8 cellular contexts compared by ENCODE assay signal in genomic region chr1:151165281-151165737, GRCh38. TPM values are rescaled to one million over a fixed set of nuclear protein-coding genes. Genes with fewer than 3 reads are reported as not detected.
DNase-seq lines count a peak whose midpoint lies in the region; ATAC-seq, FAIRE-seq and TF ChIP-seq lines count a peak whose summit lies in the region.

No MANE protein-coding gene starts in this region.

- TF ChIP-seq CTCF in CD8-positive, alpha-beta T cell (IDR thresholded peaks at IDR 0.05) = no peak
- TF ChIP-seq CTCF in HEK293 (tag by site-specific recombination; IDR thresholded peaks at IDR 0.05) (peak; percentile 16; the same call in 1 of the 2 replicates), H1 (IDR thresholded peaks at IDR 0.05; ENCODE audit: control extremely low read depth in 1 of 3, insufficient read depth in 1 of 3, low read depth in 1 of 3, low read length in 3 of 3) (no peak), tibial nerve (IDR thresholded peaks at IDR 0.05) (no peak), GM20000 (IDR thresholded peaks at IDR 0.05; ENCODE audit: extremely low read depth, missing control alignments) (no peak)

- H3K23me2 ChIP-seq in H1 (ENCODE audit: low read depth, low read length) = peaks cover 17% of the 10 kb centered on the region

- H3K79me2 ChIP-seq in H1 (ENCODE audit: control insufficient read depth in 1 of 2, insufficient read depth in 2 of 2, low read length in 2 of 2) (peaks cover 0 to 12% of the 10 kb centered on the region in 2 experiments; a peak in 2 of 4 replicates), mesendoderm (ENCODE audit: control insufficient read depth, insufficient read depth, low read length) (no peaks in the 10 kb centered on the region)

- CTCF ChIA-PET in CD8-positive, alpha-beta T cell (lab: Charles Lee) = interaction anchor here (1.0 to 1.1 kb wide), 2 partner anchors 66 to 141 kb away, joined by 3 to 4 read pairs; no protein-coding TSS in a partner anchor
- CTCF ChIA-PET in HEK293 (lab: Yijun Ruan, JAX) = interaction anchor here (0.6 to 1.8 kb wide), 3 partner anchors 9 to 141 kb away, joined by 3 to 9 read pairs (median 4); partner anchors contain the start of gene TNFAIP8L2
- CTCF ChIA-PET in H1 (lab: Charles Lee; ENCODE audit: partially characterized antibody) = interaction anchor here (1.0 to 2.7 kb wide), 6 partner anchors 10 to 118 kb away, joined by 3 to 11 read pairs (median 4); partner anchors contain the start of genes C1orf56, MLLT11 and VPS72

- peak overlapping the region; percentile 85 for H2BK5ac ChIP-seq in H1 (ENCODE audit: low read depth, low read length)
- no peak overlapping the region for H2BK5ac ChIP-seq in mesendoderm (ENCODE audit: low read length)

- H2BK15ac ChIP-seq in H1 (ENCODE audit: low read length) = no peak overlapping the region
- no peak overlapping the region for H2BK15ac ChIP-seq in mesendoderm (replicated peaks; ENCODE audit: low read depth)

- peak overlapping the region; percentile 95 for H3K4me3 Mint-ChIP-seq in CD8-positive, alpha-beta T cell

- intact Hi-C loops in CD8-positive, alpha-beta T cell (cut with DNase I, micrococcal nuclease) = loop anchor here (1.0 to 5.0 kb wide), 10 partner anchors 8 to 898 kb away; partner anchors contain the start of genes PRUNE1 (in 2 of the 2), APH1A (in 1 of the 2), ARNT (in 1 of the 2) and MRPL9 (in 1 of the 2)

- H2BK20ac ChIP-seq in H1 (ENCODE audit: low read length) = 0 out of 2 replicates have a peak overlapping the region, but pooled peaks have one; percentile 15

- peak; percentile 19 for FAIRE-seq in H1 (lab: Jason Lieb, UNC)

- H3K9ac ChIP-seq in H1 (replicated peaks in 1 of 4; ENCODE audit: extremely low read depth in 1 of 4, low read depth in 3 of 4, low read length in 3 of 4) = peak overlapping the region in 3 of 4 experiments; percentile 49 to 89 (median 50); a peak in 6 of 7 replicates
- H3K9ac ChIP-seq in mesendoderm (ENCODE audit: low read length) = peak overlapping the region; percentile 72

- no peaks in the 10 kb centered on the region for H3K27me3 ChIP-seq in CD8-positive, alpha-beta T cell (ENCODE audit: insufficient read depth, low read length)
- H3K27me3 ChIP-seq in H1 (replicated peaks in 1 of 4; ENCODE audit: control insufficient read depth in 3 of 4, extremely low read depth in 1 of 4, insufficient read depth in 3 of 4, low read length in 3 of 4) (no peaks in the 10 kb centered on the region), mesendoderm (ENCODE audit: insufficient read depth, low read length, poor library complexity) (no peaks in the 10 kb centered on the region), tibial nerve (no peaks in the 10 kb centered on the region)

- H3K4me1 ChIP-seq in CD8-positive, alpha-beta T cell (ENCODE audit: insufficient read depth, low read length) = peaks cover 34% of the 10 kb centered on the region
- H3K4me1 ChIP-seq in HEK293 (ENCODE audit: control insufficient read depth, insufficient read depth, low read length) (peaks cover 6% of the 10 kb centered on the region; the same call in 1 of the 2 replicates), H1 (replicated peaks in 1 of 4; ENCODE audit: control insufficient read depth in 3 of 4, insufficient read depth in 4 of 4, low read length in 3 of 4) (peaks cover 5 to 10% (median 5%) of the 10 kb centered on the region in 4 experiments), mesendoderm (ENCODE audit: control insufficient read depth, low read depth, low read length) (no peaks in the 10 kb centered on the region), tibial nerve (peaks cover 5 to 49% (median 18%) of the 10 kb centered on the region in 4 donors)

- peaks cover 58% of the 10 kb centered on the region for H3K36me3 Mint-ChIP-seq in CD8-positive, alpha-beta T cell

- TF ChIP-seq EP300 in H1 (IDR thresholded peaks at IDR 0.05; ENCODE audit: borderline replicate concordance in 1 of 2, low read depth in 2 of 2, low read length in 2 of 2) (no peak), tibial nerve (IDR thresholded peaks at IDR 0.05) (no peak)

- H3K23ac ChIP-seq in H1 (ENCODE audit: insufficient read length) = no peak overlapping the region
- H3K23ac ChIP-seq in mesendoderm (ENCODE audit: low read length) = no peak overlapping the region

- H2BK120ac ChIP-seq in H1 (replicated peaks; ENCODE audit: low read depth, low read length) = no peak overlapping the region
- no peak overlapping the region for H2BK120ac ChIP-seq in mesendoderm (ENCODE audit: low read depth, low read length)

- peak overlapping the region; percentile 60 for H3K4me3 ChIP-seq in CD8-positive, alpha-beta T cell (ENCODE audit: low read depth, low read length)
- peak overlapping the region; percentile 82 for H3K4me3 ChIP-seq in HEK293 (ENCODE audit: low read depth, low read length)
- H3K4me3 ChIP-seq in H1 (ENCODE audit: extremely low read depth in 1 of 4, insufficient read depth in 2 of 4, low read depth in 3 of 4, low read length in 4 of 4) = peak overlapping the region; percentile 80 to 99 (median 95)
- H3K4me3 ChIP-seq in mesendoderm (ENCODE audit: low read length) = peak overlapping the region; percentile 42
- peak overlapping the region; percentile 56 to 79 (median 72) for H3K4me3 ChIP-seq in tibial nerve

- 8% methylated on average over 14 of the region's 15 CpGs; no CpG with 5 or more reads in 1 of the 2 experiments for WGBS in H1 (ENCODE audit: extremely low coverage in 1 of 2, insufficient coverage in 1 of 2, insufficient read length in 1 of 2, insufficient replicate concordance in 2 of 2, low coverage in 1 of 2, low lambda C conversion rate in 2 of 2, missing lambda C conversion rate in 1 of 2), 2 experiments
- WGBS in mesendoderm (ENCODE audit: extremely low coverage, insufficient coverage, low lambda C conversion rate) = no CpG with 5 or more reads among the region's 15 CpGs
- 0 to 5% methylated on average over 13 to 15 of the region's 15 CpGs for WGBS in tibial nerve, 2 donors

- H4K91ac ChIP-seq in H1 (replicated peaks; ENCODE audit: insufficient read length, low read length) = no peak overlapping the region

- H3K27me3 Mint-ChIP-seq in CD8-positive, alpha-beta T cell (ENCODE audit: low read depth) = no peaks in the 10 kb centered on the region

- no peak overlapping the region for H3K14ac ChIP-seq in H1 (ENCODE audit: insufficient read length)

- H3K18ac ChIP-seq in H1 (ENCODE audit: extremely low read depth, low read length) = peak overlapping the region; percentile 89; the same call in 1 of the 2 replicates
- peak overlapping the region; percentile 81 for H3K18ac ChIP-seq in mesendoderm (ENCODE audit: low read length)

- H2BK12ac ChIP-seq in H1 (ENCODE audit: low read depth, low read length) = peak overlapping the region; percentile 20; the same call in 1 of the 2 replicates

- H3K9me3 ChIP-seq in CD8-positive, alpha-beta T cell (ENCODE audit: low read length) = no peaks in the 10 kb centered on the region
- H3K9me3 ChIP-seq in HEK293 (ENCODE audit: control insufficient read depth, insufficient read depth, low read depth, low read length) = no peaks in the 10 kb centered on the region
- H3K9me3 ChIP-seq in H1 (ENCODE audit: insufficient read depth in 2 of 2, low read depth in 1 of 2, low read length in 1 of 2) = no peaks in the 10 kb centered on the region
- H3K9me3 ChIP-seq in tibial nerve = no peaks in the 10 kb centered on the region

- peak overlapping the region; percentile 93 for H2AFZ ChIP-seq in H1 (ENCODE audit: low read length)

- H3K4me2 ChIP-seq in H1 (ENCODE audit: insufficient read depth in 1 of 2, low read depth in 2 of 2, low read length in 2 of 2) (peak overlapping the region; percentile 74 to 89), mesendoderm (ENCODE audit: low read length) (peak overlapping the region; percentile 41)

- no peak overlapping the region for H4K8ac ChIP-seq in H1 (ENCODE audit: extremely low read depth, insufficient read depth, low read length)
- H4K8ac ChIP-seq in mesendoderm (ENCODE audit: low read depth, low read length) = peak overlapping the region; percentile 44

- TF ChIP-seq RAD21 in H1 (IDR thresholded peaks at IDR 0.05 in 1 of 2, conservative IDR thresholded peaks at IDR 0.05 in 1 of 2; ENCODE audit: low read depth in 2 of 2, low read length in 2 of 2) = no peak

- H2AK5ac ChIP-seq in H1 (ENCODE audit: low read depth, low read length) (no peak overlapping the region), mesendoderm (ENCODE audit: low read length) (no peak overlapping the region)

- no peak overlapping the region for H3K56ac ChIP-seq in H1 (replicated peaks; ENCODE audit: insufficient read length, low read depth, low read length)
- peak overlapping the region; percentile 83 for H3K56ac ChIP-seq in mesendoderm (ENCODE audit: low read length)

- peak overlapping the region; percentile 94 for H3K27ac Mint-ChIP-seq in CD8-positive, alpha-beta T cell

- TF ChIP-seq POLR2A in H1 (IDR thresholded peaks at IDR 0.05; ENCODE audit: control extremely low read depth in 1 of 2, low read depth in 2 of 2, low read length in 2 of 2) = no peak
- no peak for TF ChIP-seq POLR2A in tibial nerve (IDR thresholded peaks at IDR 0.05)

- H3K27ac ChIP-seq in CD8-positive, alpha-beta T cell (ENCODE audit: low read depth, low read length) = no peak overlapping the region
- peak overlapping the region; percentile 63 for H3K27ac ChIP-seq in HEK293 (ENCODE audit: extremely low read depth, low read depth, low read length)
- peak overlapping the region; percentile 42; the same call in 1 of the 2 replicates for H3K27ac ChIP-seq in H1 (ENCODE audit: low read depth, low read length)
- peak overlapping the region; percentile 39 for H3K27ac ChIP-seq in mesendoderm (ENCODE audit: low read depth, low read length)
- peak overlapping the region; percentile 77 to 95 (median 88) for H3K27ac ChIP-seq in tibial nerve

- 0 out of 2 replicates have a peak, but pooled peaks cover 3% of the 10 kb centered on the region for H3K79me1 ChIP-seq in H1 (ENCODE audit: low read depth, low read length)
- no peaks in the 10 kb centered on the region for H3K79me1 ChIP-seq in mesendoderm (ENCODE audit: low read length)

- DNase-seq in CD8-positive, alpha-beta T cell = no peak
- DNase-seq in RKO (ENCODE audit: low spot score) = peak; percentile 65
- DNase-seq in H1 (ENCODE audit: low read depth in 1 of 2, low spot score in 2 of 2) = peak in 1 of 2 experiments; percentile 66
- DNase-seq in mesendoderm = peak; percentile 89
- peak; percentile 26 to 60 for DNase-seq in tibial nerve (ENCODE audit: low spot score in 2 of 2)
- no peak for DNase-seq in GM20000 (ENCODE audit: low spot score)

- peak overlapping the region; percentile 22 for H4K5ac ChIP-seq in H1 (ENCODE audit: insufficient read length, low read depth, low read length)
- no peak overlapping the region for H4K5ac ChIP-seq in mesendoderm (ENCODE audit: low read length)

- H3K4ac ChIP-seq in H1 (replicated peaks; ENCODE audit: insufficient read length, low read depth, low read length) (no peak overlapping the region), mesendoderm (ENCODE audit: low read depth, low read length) (peak overlapping the region; percentile 10)

- H3K36me3 ChIP-seq in CD8-positive, alpha-beta T cell (ENCODE audit: insufficient read depth, low read length) = peaks cover 10% of the 10 kb centered on the region
- peaks cover 17 to 53% of the 10 kb centered on the region in 2 experiments for H3K36me3 ChIP-seq in HEK293 (ENCODE audit: control insufficient read depth in 2 of 2, insufficient read depth in 1 of 2, low read length in 2 of 2)
- peaks cover 0 to 18% (median 8%) of the 10 kb centered on the region in 4 experiments; a peak in 5 of 8 replicates for H3K36me3 ChIP-seq in H1 (ENCODE audit: control insufficient read depth in 2 of 4, insufficient read depth in 4 of 4, low read length in 3 of 4)
- H3K36me3 ChIP-seq in mesendoderm (ENCODE audit: control insufficient read depth, insufficient read depth, low read length) = no peaks in the 10 kb centered on the region
- H3K36me3 ChIP-seq in tibial nerve = peaks cover 0 to 52% (median 0%) of the 10 kb centered on the region in 3 donors

- peaks cover 56% of the 10 kb centered on the region for H3K4me1 Mint-ChIP-seq in CD8-positive, alpha-beta T cell (ENCODE audit: low read depth)

- peak; percentile 9 for ATAC-seq in CD8-positive, alpha-beta T cell
- no peak for ATAC-seq in HG03520 (IDR thresholded peaks at IDR 0.05; ENCODE audit: unreplicated experiment)

- POLR2A ChIA-PET in CD8-positive, alpha-beta T cell (lab: Charles Lee) = interaction anchor here (0.7 to 3.3 kb wide), 3 partner anchors 8 to 417 kb away, joined by 3 to 20 read pairs (median 3); partner anchors contain the start of genes TNFAIP8L2 and VPS72
- POLR2A ChIA-PET in HEK293 (lab: Yijun Ruan, JAX) = interaction anchor here (0.8 to 3.3 kb wide), 9 partner anchors 9 to 159 kb away, joined by 3 to 23 read pairs (median 4); partner anchors contain the start of genes MINDY1, TMOD4, TNFAIP8L2 and VPS72
- POLR2A ChIA-PET in H1 (lab: Charles Lee; ENCODE audit: partially characterized antibody) = interaction anchor here (0.7 to 2.4 kb wide), 14 partner anchors 9 to 197 kb away, joined by 3 to 13 read pairs (median 4); partner anchors contain the start of genes PSMD4, SEMA6C and TNFAIP8L2

- H4K20me1 ChIP-seq in H1 (replicated peaks in 1 of 2; ENCODE audit: control insufficient read depth in 1 of 2, insufficient read depth in 2 of 2, low read length in 2 of 2) = no peaks in the 10 kb centered on the region

- no peaks in the 10 kb centered on the region for H3K9me3 Mint-ChIP-seq in CD8-positive, alpha-beta T cell

RNA-seq across cellular contexts. Expression of gene LYSMD1, which starts 0.4 kb away (rescaled TPM):
- under 1 TPM; 0.49 to 0.94 TPM for total RNA-seq in CD8-positive, alpha-beta T cell
- 4.9 and 6.0 TPM in 2 replicates for total RNA-seq in H1 (2021; fragmentation: NEBNext Ultra II Directional; extraction: Animal tissue kit (Norgen Biotek cat#: 25700))
- polyA plus RNA-seq in H1 (2011; rRNA removed) = 2.4 and 2.5 TPM in 2 replicates
- polyA plus RNA-seq in H1 (2011; cell fraction: cytosol; rRNA removed) = 4.3 TPM
- 5.4 TPM for polyA plus RNA-seq in H1 (2011; cell fraction: nucleus; rRNA removed)
- polyA plus RNA-seq in H1 (2012, experiment 1 of 2) = 4.8 to 6.5 TPM (median 6.0 TPM) in 4 replicates
- polyA plus RNA-seq in H1 (2012, experiment 2 of 2) = 4.9 TPM
- 3.3 TPM for polyA plus RNA-seq in H1 (2013, experiment 1 of 2)
- 3.2 TPM for polyA plus RNA-seq in H1 (2013, experiment 2 of 2)
- polyA minus RNA-seq in H1 (2011; rRNA and poly(A)+ RNA removed) = 5.1 and 7.4 TPM in 2 replicates
- polyA minus RNA-seq in H1 (2011; cell fraction: cytosol; rRNA and poly(A)+ RNA removed) = 4.3 TPM
- polyA minus RNA-seq in H1 (2011; cell fraction: nucleus; rRNA and poly(A)+ RNA removed) = 4.1 TPM
- 2.4 TPM for polyA plus RNA-seq in mesendoderm (2013, experiment 1 of 2)
- 2.6 TPM for polyA plus RNA-seq in mesendoderm (2013, experiment 2 of 2)
- total RNA-seq in tibial nerve = 10 to 100 TPM; 10.1 to 16.5 (median 13.8) TPM

RNA-seq across cellular contexts. Expression of gene SCNM1, which starts 0.6 kb away (rescaled TPM):
- total RNA-seq in CD8-positive, alpha-beta T cell = 10 to 100 TPM; 35.0 to 40.4 TPM
- total RNA-seq in H1 (2021; fragmentation: NEBNext Ultra II Directional; extraction: Animal tissue kit (Norgen Biotek cat#: 25700)) = 44.5 and 46.2 TPM in 2 replicates
- polyA plus RNA-seq in H1 (2011; rRNA removed) = 13.6 and 17.3 TPM in 2 replicates
- polyA plus RNA-seq in H1 (2011; cell fraction: cytosol; rRNA removed) = 24.2 TPM
- 34.6 TPM for polyA plus RNA-seq in H1 (2011; cell fraction: nucleus; rRNA removed)
- polyA plus RNA-seq in H1 (2012, experiment 1 of 2) = 47.7 to 56.4 TPM (median 51.1 TPM) in 4 replicates
- 39.8 TPM for polyA plus RNA-seq in H1 (2012, experiment 2 of 2)
- polyA plus RNA-seq in H1 (2013, experiment 1 of 2) = 46.5 TPM
- 43.1 TPM for polyA plus RNA-seq in H1 (2013, experiment 2 of 2)
- 8.7 and 9.6 TPM in 2 replicates for polyA minus RNA-seq in H1 (2011; rRNA and poly(A)+ RNA removed)
- 8.2 TPM for polyA minus RNA-seq in H1 (2011; cell fraction: cytosol; rRNA and poly(A)+ RNA removed)
- polyA minus RNA-seq in H1 (2011; cell fraction: nucleus; rRNA and poly(A)+ RNA removed) = 6.5 TPM
- 48.9 TPM for polyA plus RNA-seq in mesendoderm (2013, experiment 1 of 2)
- 48.0 TPM for polyA plus RNA-seq in mesendoderm (2013, experiment 2 of 2)
- total RNA-seq in tibial nerve = 10 to 100 TPM; 20.5 to 42.6 (median 31.2) TPM

RNA-seq across cellular contexts. Expression of gene TNFAIP8L2, which starts 8.9 kb away (rescaled TPM):
- under 1 TPM; 0.62 to 0.86 TPM for total RNA-seq in CD8-positive, alpha-beta T cell
- total RNA-seq in H1 (2021; fragmentation: NEBNext Ultra II Directional; extraction: Animal tissue kit (Norgen Biotek cat#: 25700)) = not detected in 2 replicates
- polyA plus RNA-seq in H1 (2011; rRNA removed) = not detected in 2 replicates
- not detected for polyA plus RNA-seq in H1 (2011; cell fraction: cytosol; rRNA removed)
- polyA plus RNA-seq in H1 (2011; cell fraction: nucleus; rRNA removed) = not detected
- polyA plus RNA-seq in H1 (2012, experiment 1 of 2) = 0.30 to 0.33 TPM (median 0.31 TPM) in 3 of 4 replicates, not detected in the other
- 0.21 TPM for polyA plus RNA-seq in H1 (2012, experiment 2 of 2)
- polyA plus RNA-seq in H1 (2013, experiment 1 of 2) = not detected
- not detected for polyA plus RNA-seq in H1 (2013, experiment 2 of 2)
- not detected in 2 replicates for polyA minus RNA-seq in H1 (2011; rRNA and poly(A)+ RNA removed)
- not detected for polyA minus RNA-seq in H1 (2011; cell fraction: cytosol; rRNA and poly(A)+ RNA removed)
- not detected for polyA minus RNA-seq in H1 (2011; cell fraction: nucleus; rRNA and poly(A)+ RNA removed)
- polyA plus RNA-seq in mesendoderm (2013, experiment 1 of 2) = 0.06 TPM
- 0.03 TPM for polyA plus RNA-seq in mesendoderm (2013, experiment 2 of 2)
- 10 to 100 TPM in 1 of 4 donors, 1 to 10 TPM in 3; 4.4 to 12.9 (median 8.6) TPM for total RNA-seq in tibial nerve

RNA-seq across cellular contexts. Expression of gene TMOD4, which starts 10.5 kb away (rescaled TPM):
- total RNA-seq in CD8-positive, alpha-beta T cell = 1 to 10 TPM in 1 of 2 experiments, under 1 TPM in 1; 0.98 to 1.7 TPM
- not detected in 2 replicates for total RNA-seq in H1 (2021; fragmentation: NEBNext Ultra II Directional; extraction: Animal tissue kit (Norgen Biotek cat#: 25700))
- 0.42 and 0.63 TPM in 2 replicates for polyA plus RNA-seq in H1 (2011; rRNA removed)
- 0.27 TPM for polyA plus RNA-seq in H1 (2011; cell fraction: cytosol; rRNA removed)
- 0.74 TPM for polyA plus RNA-seq in H1 (2011; cell fraction: nucleus; rRNA removed)
- 1.1 to 1.2 TPM in 2 of 4 replicates, not detected in the others for polyA plus RNA-seq in H1 (2012, experiment 1 of 2)
- polyA plus RNA-seq in H1 (2012, experiment 2 of 2) = not detected
- not detected for polyA plus RNA-seq in H1 (2013, experiment 1 of 2)
- 0.17 TPM for polyA plus RNA-seq in H1 (2013, experiment 2 of 2)
- not detected in 2 replicates for polyA minus RNA-seq in H1 (2011; rRNA and poly(A)+ RNA removed)
- not detected for polyA minus RNA-seq in H1 (2011; cell fraction: cytosol; rRNA and poly(A)+ RNA removed)
- not detected for polyA minus RNA-seq in H1 (2011; cell fraction: nucleus; rRNA and poly(A)+ RNA removed)
- 0.35 TPM for polyA plus RNA-seq in mesendoderm (2013, experiment 1 of 2)
- 0.29 TPM for polyA plus RNA-seq in mesendoderm (2013, experiment 2 of 2)
- total RNA-seq in tibial nerve = 1 to 10 TPM in 2 of 4 donors, not detected in 2; 1.1 to 4.8 TPM

RNA-seq across cellular contexts. Expression of gene SEMA6C, which starts 18.9 kb away (rescaled TPM):
- 1 to 10 TPM; 2.0 to 3.0 TPM for total RNA-seq in CD8-positive, alpha-beta T cell
- 15.7 and 17.5 TPM in 2 replicates for total RNA-seq in H1 (2021; fragmentation: NEBNext Ultra II Directional; extraction: Animal tissue kit (Norgen Biotek cat#: 25700))
- polyA plus RNA-seq in H1 (2011; rRNA removed) = 12.2 and 22.7 TPM in 2 replicates
- 15.0 TPM for polyA plus RNA-seq in H1 (2011; cell fraction: cytosol; rRNA removed)
- polyA plus RNA-seq in H1 (2011; cell fraction: nucleus; rRNA removed) = 50.4 TPM
- polyA plus RNA-seq in H1 (2012, experiment 1 of 2) = 13.6 to 18.5 TPM (median 15.0 TPM) in 4 replicates
- polyA plus RNA-seq in H1 (2012, experiment 2 of 2) = 30.6 TPM
- 18.2 TPM for polyA plus RNA-seq in H1 (2013, experiment 1 of 2)
- 17.2 TPM for polyA plus RNA-seq in H1 (2013, experiment 2 of 2)
- polyA minus RNA-seq in H1 (2011; rRNA and poly(A)+ RNA removed) = 10.1 and 14.8 TPM in 2 replicates
- polyA minus RNA-seq in H1 (2011; cell fraction: cytosol; rRNA and poly(A)+ RNA removed) = 7.6 TPM
- polyA minus RNA-seq in H1 (2011; cell fraction: nucleus; rRNA and poly(A)+ RNA removed) = 24.1 TPM
- 5.3 TPM for polyA plus RNA-seq in mesendoderm (2013, experiment 1 of 2)
- 5.7 TPM for polyA plus RNA-seq in mesendoderm (2013, experiment 2 of 2)
- total RNA-seq in tibial nerve = 10 to 100 TPM; 15.5 to 28.7 (median 18.7) TPM

Comparison
In these comparisons a context has a peak if more than half of its experiments do, and no peak if none do; other contexts are left out.
1. DNase-seq: peak in RKO (single experiment), mesendoderm (single experiment) and tibial nerve (2 of 2); none in CD8-positive, alpha-beta T cell (0 of 7) and GM20000 (single experiment).
2. H3K4me3 ChIP-seq: peak in every context shown above with its lines; median percentile 95 in H1; 82 in HEK293; 72 in tibial nerve; 60 in CD8-positive, alpha-beta T cell; 42 in mesendoderm.